ENCODE assay signal across 8 cellular contexts in genomic region chr17:58632324-58633314, GRCh38. TPM values are rescaled to one million over a fixed set of nuclear protein-coding genes. Genes with fewer than 3 reads are reported as not detected.
A peak's percentile ranks its signal among the peaks of the same experiment; 100 is the strongest.
DNase-seq lines count a peak whose midpoint lies in the region; ATAC-seq and TF ChIP-seq lines count a peak whose summit lies in the region.

No MANE protein-coding gene starts in this region.

- TF ChIP-seq CTCF in SK-N-SH (IDR thresholded peaks at IDR 0.05): no peak
- no peak for TF ChIP-seq CTCF in fibroblast of villous mesenchyme (IDR thresholded peaks at IDR 0.05; ENCODE audit: insufficient read depth, low read depth, low read length)
- TF ChIP-seq CTCF in gastrocnemius medialis (IDR thresholded peaks at IDR 0.05 in 4 of 5, conservative IDR thresholded peaks at IDR 0.05 in 1 of 5): no peak

- H3K9me2 ChIP-seq in SK-N-SH: no peaks in the 10 kb centered on the region

- DNase-seq in HAP-1 (ENCODE audit: low spot score in 2 of 2) (no peak), SK-N-SH (no peak), fibroblast of villous mesenchyme (ENCODE audit: low read depth) (no peak), gastrocnemius medialis (no peak), NCI-H510A treated with DMSO at 0.1 percent for 48 hours (lab: John Stamatoyannopoulos, UW) (no peak), left colon (no peak)
- no peak for DNase-seq in central memory CD4-positive, alpha-beta T cell

- no peaks in the 10 kb centered on the region for H3K79me2 ChIP-seq in SK-N-SH (ENCODE audit: insufficient read depth)

- WGBS in SK-N-SH (ENCODE audit: low lambda C conversion rate): 80% methylated on average over 20 of the region's 20 CpGs

- peak overlapping the region; percentile 78 to 92 for H3K27ac ChIP-seq in SK-N-SH (ENCODE audit: low read depth in 2 of 2, low read length in 1 of 2)
- peak overlapping the region; percentile 71 to 79 (median 73) for H3K27ac ChIP-seq in gastrocnemius medialis

- H3K9ac ChIP-seq in SK-N-SH: peak overlapping the region; percentile 66

- no peaks in the 10 kb centered on the region for H3K36me3 ChIP-seq in HAP-1 (replicated peaks)
- H3K36me3 ChIP-seq in SK-N-SH (replicated peaks in 1 of 2; ENCODE audit: control insufficient read depth in 1 of 2, insufficient read depth in 2 of 2, low read length in 1 of 2): no peaks in the 10 kb centered on the region
- no peaks in the 10 kb centered on the region for H3K36me3 ChIP-seq in gastrocnemius medialis

- in situ Hi-C loops in HAP-1 (cut with MboI; ENCODE audit: low sequenced_read_pairs): no loop called here
- in situ Hi-C loops in gastrocnemius medialis (cut with MboI; ENCODE audit: low sequenced_read_pairs in 4 of 4): loop anchor here in 1 of 4 donors (25.0 kb wide), 1 partner anchor 105 kb away; no protein-coding TSS in a partner anchor

- intact Hi-C loops in gastrocnemius medialis (cut with DNase I; ENCODE audit: low total_unique reads): loop anchor here (1.0 kb wide), 1 partner anchor 114 kb away; no protein-coding TSS in a partner anchor
- intact Hi-C loops in left colon (cut with DNase I, micrococcal nuclease): no loop called here

- TF ChIP-seq EP300 in SK-N-SH (IDR thresholded peaks at IDR 0.05; ENCODE audit: borderline replicate concordance in 1 of 2, low read depth in 1 of 2, low read length in 1 of 2): no peak

- H3K9me3 ChIP-seq in HAP-1 (no peaks in the 10 kb centered on the region), SK-N-SH (no peaks in the 10 kb centered on the region), gastrocnemius medialis (no peaks in the 10 kb centered on the region)

- POLR2A ChIA-PET in SK-N-SH (lab: Yijun Ruan, JAX): interaction anchor here (0.7 to 2.9 kb wide), 29 partner anchors 8 to 626 kb away, joined by 3 to 72 read pairs (median 7); partner anchors contain the start of genes MTMR4, PPM1E, PRR11 and RAD51C

- H3K4me1 ChIP-seq in HAP-1 (peaks cover 11% of the 10 kb centered on the region), SK-N-SH (ENCODE audit: control insufficient read depth in 1 of 2, insufficient read depth in 2 of 2, low read depth in 1 of 2, low read length in 1 of 2) (peaks cover 0 to 5% of the 10 kb centered on the region in 2 experiments; a peak in 1 of 4 replicates), gastrocnemius medialis (no peaks in the 10 kb centered on the region)

- TF ChIP-seq RAD21 in SK-N-SH (IDR thresholded peaks at IDR 0.05; ENCODE audit: low read length): no peak

- H3F3A ChIP-seq in SK-N-SH (replicated peaks; ENCODE audit: insufficient read depth): peaks cover 13% of the 10 kb centered on the region

- H4K20me1 ChIP-seq in SK-N-SH (ENCODE audit: insufficient read depth): no peaks in the 10 kb centered on the region

- H3K4me3 ChIP-seq in HAP-1 (peak overlapping the region; percentile 23), SK-N-SH (ENCODE audit: low read depth in 2 of 2, low read length in 1 of 2) (peak overlapping the region; percentile 43 to 48), fibroblast of villous mesenchyme (ENCODE audit: low read depth, low read length) (peak overlapping the region; percentile 54), gastrocnemius medialis (peak overlapping the region; percentile 32 to 52 (median 50))

- no peaks in the 10 kb centered on the region for H3K27me3 ChIP-seq in HAP-1 (ENCODE audit: low read depth)
- H3K27me3 ChIP-seq in SK-N-SH (ENCODE audit: insufficient read depth): no peaks in the 10 kb centered on the region
- H3K27me3 ChIP-seq in gastrocnemius medialis: no peaks in the 10 kb centered on the region

- ATAC-seq in gastrocnemius medialis (no peak), GM18517 (IDR thresholded peaks at IDR 0.05; ENCODE audit: unreplicated experiment) (no peak), left colon (no peak)

- CTCF ChIA-PET in SK-N-SH (lab: Yijun Ruan, JAX): interaction anchor here (0.6 to 2.9 kb wide), 25 partner anchors 9 to 459 kb away, joined by 3 to 25 read pairs (median 4); partner anchors contain the start of gene TEX14

- peak overlapping the region; percentile 97 for H2AFZ ChIP-seq in SK-N-SH (ENCODE audit: low read depth)

- H3K4me2 ChIP-seq in SK-N-SH: peak overlapping the region; percentile 67

- TF ChIP-seq POLR2A in gastrocnemius medialis (IDR thresholded peaks at IDR 0.05): no peak

TF ChIP-seq in SK-N-SH, 30 proteins besides CTCF, POLR2A, EP300 and RAD21:
- no peak for TF ChIP-seq POLR2AphosphoS5 (IDR thresholded peaks at IDR 0.05; ENCODE audit: low read depth, low read length)
- TF ChIP-seq TAF1 (IDR thresholded peaks at IDR 0.05; ENCODE audit: borderline replicate concordance, low read depth, low read length): no peak
- no peak for TF ChIP-seq FOSL2 (IDR thresholded peaks at IDR 0.05; ENCODE audit: borderline replicate concordance, low read depth)
- TF ChIP-seq NRF1 (IDR thresholded peaks at IDR 0.05; ENCODE audit: low read depth, low read length): no peak
- TF ChIP-seq, protein P1, sequence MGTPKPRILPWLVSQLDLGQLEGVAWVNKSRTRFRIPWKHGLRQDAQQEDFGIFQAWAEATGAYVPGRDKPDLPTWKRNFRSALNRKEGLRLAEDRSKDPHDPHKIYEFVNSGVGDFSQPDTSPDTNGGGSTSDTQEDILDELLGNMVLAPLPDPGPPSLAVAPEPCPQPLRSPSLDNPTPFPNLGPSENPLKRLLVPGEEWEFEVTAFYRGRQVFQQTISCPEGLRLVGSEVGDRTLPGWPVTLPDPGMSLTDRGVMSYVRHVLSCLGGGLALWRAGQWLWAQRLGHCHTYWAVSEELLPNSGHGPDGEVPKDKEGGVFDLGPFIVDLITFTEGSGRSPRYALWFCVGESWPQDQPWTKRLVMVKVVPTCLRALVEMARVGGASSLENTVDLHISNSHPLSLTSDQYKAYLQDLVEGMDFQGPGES (IDR thresholded peaks at IDR 0.05; ENCODE audit: low read depth, low read length): no peak
- no peak for TF ChIP-seq RFX5 (IDR thresholded peaks at IDR 0.05; ENCODE audit: low read length)
- no peak for TF ChIP-seq SIN3A (IDR thresholded peaks at IDR 0.05; ENCODE audit: borderline replicate concordance, low read depth, low read length)
- TF ChIP-seq, protein P2, sequence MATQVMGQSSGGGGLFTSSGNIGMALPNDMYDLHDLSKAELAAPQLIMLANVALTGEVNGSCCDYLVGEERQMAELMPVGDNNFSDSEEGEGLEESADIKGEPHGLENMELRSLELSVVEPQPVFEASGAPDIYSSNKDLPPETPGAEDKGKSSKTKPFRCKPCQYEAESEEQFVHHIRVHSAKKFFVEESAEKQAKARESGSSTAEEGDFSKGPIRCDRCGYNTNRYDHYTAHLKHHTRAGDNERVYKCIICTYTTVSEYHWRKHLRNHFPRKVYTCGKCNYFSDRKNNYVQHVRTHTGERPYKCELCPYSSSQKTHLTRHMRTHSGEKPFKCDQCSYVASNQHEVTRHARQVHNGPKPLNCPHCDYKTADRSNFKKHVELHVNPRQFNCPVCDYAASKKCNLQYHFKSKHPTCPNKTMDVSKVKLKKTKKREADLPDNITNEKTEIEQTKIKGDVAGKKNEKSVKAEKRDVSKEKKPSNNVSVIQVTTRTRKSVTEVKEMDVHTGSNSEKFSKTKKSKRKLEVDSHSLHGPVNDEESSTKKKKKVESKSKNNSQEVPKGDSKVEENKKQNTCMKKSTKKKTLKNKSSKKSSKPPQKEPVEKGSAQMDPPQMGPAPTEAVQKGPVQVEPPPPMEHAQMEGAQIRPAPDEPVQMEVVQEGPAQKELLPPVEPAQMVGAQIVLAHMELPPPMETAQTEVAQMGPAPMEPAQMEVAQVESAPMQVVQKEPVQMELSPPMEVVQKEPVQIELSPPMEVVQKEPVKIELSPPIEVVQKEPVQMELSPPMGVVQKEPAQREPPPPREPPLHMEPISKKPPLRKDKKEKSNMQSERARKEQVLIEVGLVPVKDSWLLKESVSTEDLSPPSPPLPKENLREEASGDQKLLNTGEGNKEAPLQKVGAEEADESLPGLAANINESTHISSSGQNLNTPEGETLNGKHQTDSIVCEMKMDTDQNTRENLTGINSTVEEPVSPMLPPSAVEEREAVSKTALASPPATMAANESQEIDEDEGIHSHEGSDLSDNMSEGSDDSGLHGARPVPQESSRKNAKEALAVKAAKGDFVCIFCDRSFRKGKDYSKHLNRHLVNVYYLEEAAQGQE (IDR thresholded peaks at IDR 0.05; ENCODE audit: low read depth, low read length): no peak
- TF ChIP-seq MXI1 (IDR thresholded peaks at IDR 0.05; ENCODE audit: low read depth, low read length): no peak
- no peak for TF ChIP-seq RXRA (IDR thresholded peaks at IDR 0.05; ENCODE audit: borderline replicate concordance, low read depth)
- no peak for TF ChIP-seq GABPA (IDR thresholded peaks at IDR 0.05; ENCODE audit: low read depth)
- no peak for TF ChIP-seq JUND (IDR thresholded peaks at IDR 0.05)
- TF ChIP-seq GATA2 (CRISPR knock-in tag; IDR thresholded peaks at IDR 0.05): no peak
- TF ChIP-seq, protein P3, sequence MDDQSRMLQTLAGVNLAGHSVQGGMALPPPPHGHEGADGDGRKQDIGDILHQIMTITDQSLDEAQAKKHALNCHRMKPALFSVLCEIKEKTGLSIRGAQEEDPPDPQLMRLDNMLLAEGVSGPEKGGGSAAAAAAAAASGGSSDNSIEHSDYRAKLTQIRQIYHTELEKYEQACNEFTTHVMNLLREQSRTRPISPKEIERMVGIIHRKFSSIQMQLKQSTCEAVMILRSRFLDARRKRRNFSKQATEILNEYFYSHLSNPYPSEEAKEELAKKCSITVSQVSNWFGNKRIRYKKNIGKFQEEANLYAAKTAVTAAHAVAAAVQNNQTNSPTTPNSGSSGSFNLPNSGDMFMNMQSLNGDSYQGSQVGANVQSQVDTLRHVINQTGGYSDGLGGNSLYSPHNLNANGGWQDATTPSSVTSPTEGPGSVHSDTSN (IDR thresholded peaks at IDR 0.05): no peak
- TF ChIP-seq ELF1 (IDR thresholded peaks at IDR 0.05): no peak

RNA-seq across cellular contexts. Expression of gene TEX14, which starts 59.2 kb away (rescaled TPM):
- 0.02 TPM in 1 of 2 replicates, not detected in the other for polyA plus RNA-seq in SK-N-SH (2012; rRNA removed)
- polyA plus RNA-seq in SK-N-SH (2012; cell fraction: cytosol; rRNA removed): 0.03 and 0.06 TPM in 2 replicates
- 0.06 and 0.14 TPM in 2 replicates for polyA plus RNA-seq in SK-N-SH (2012; cell fraction: nucleus; rRNA removed)
- total RNA-seq in fibroblast of villous mesenchyme (under 0.01 and 0.43 TPM in 2 replicates), gastrocnemius medialis (not detected), left colon (under 1 TPM in 1 of 2 donors, not detected in 1; 0.06 TPM)

RNA-seq across cellular contexts. Expression of gene RAD51C, which starts 59.8 kb away (rescaled TPM):
- polyA plus RNA-seq in SK-N-SH (2012; rRNA removed): 36.1 and 38.7 TPM in 2 replicates
- 48.2 and 63.7 TPM in 2 replicates for polyA plus RNA-seq in SK-N-SH (2012; cell fraction: cytosol; rRNA removed)
- 14.8 and 20.6 TPM in 2 replicates for polyA plus RNA-seq in SK-N-SH (2012; cell fraction: nucleus; rRNA removed)
- total RNA-seq in fibroblast of villous mesenchyme: 16.1 and 25.9 TPM in 2 replicates
- total RNA-seq in gastrocnemius medialis: 10 to 100 TPM in 2 of 4 donors, 1 to 10 TPM in 2; 6.4 to 18.7 (median 12.5) TPM
- 1 to 10 TPM; 7.6 to 8.1 TPM for total RNA-seq in left colon
